1 cellular context compared by ENCODE assay signal in genomic region chr1:149390173-149390926, GRCh38.
TF ChIP-seq lines count a peak whose summit lies in the region.
"Not testable (repeated sequence)": the region's sequence is repeated elsewhere in the genome, so short reads cannot be mapped to it uniquely, and the experiment has no call there.

No MANE protein-coding gene starts in this region.

TF ChIP-seq in HepG2, 621 proteins besides CTCF, POLR2A, EP300 and RAD21 (continued from another document and continues in another):
- TF ChIP-seq HMGXB4 (CRISPR knock-in tag; IDR thresholded peaks at IDR 0.05; ENCODE audit: borderline replicate concordance in 1 of 2, low read depth in 1 of 2): peak; percentile 39 to 45; a peak in 1 of 4 replicates
- TF ChIP-seq DMAP1 (CRISPR knock-in tag; IDR thresholded peaks at IDR 0.05): peak; percentile 46; the same call in 1 of the 2 replicates
- TF ChIP-seq GABPB1 (CRISPR knock-in tag; IDR thresholded peaks at IDR 0.05): peak; percentile 67
- TF ChIP-seq HNF4A (CRISPR knock-in tag; IDR thresholded peaks at IDR 0.05): peak; percentile 32; the same call in 1 of the 2 replicates
- TF ChIP-seq, protein P1, sequence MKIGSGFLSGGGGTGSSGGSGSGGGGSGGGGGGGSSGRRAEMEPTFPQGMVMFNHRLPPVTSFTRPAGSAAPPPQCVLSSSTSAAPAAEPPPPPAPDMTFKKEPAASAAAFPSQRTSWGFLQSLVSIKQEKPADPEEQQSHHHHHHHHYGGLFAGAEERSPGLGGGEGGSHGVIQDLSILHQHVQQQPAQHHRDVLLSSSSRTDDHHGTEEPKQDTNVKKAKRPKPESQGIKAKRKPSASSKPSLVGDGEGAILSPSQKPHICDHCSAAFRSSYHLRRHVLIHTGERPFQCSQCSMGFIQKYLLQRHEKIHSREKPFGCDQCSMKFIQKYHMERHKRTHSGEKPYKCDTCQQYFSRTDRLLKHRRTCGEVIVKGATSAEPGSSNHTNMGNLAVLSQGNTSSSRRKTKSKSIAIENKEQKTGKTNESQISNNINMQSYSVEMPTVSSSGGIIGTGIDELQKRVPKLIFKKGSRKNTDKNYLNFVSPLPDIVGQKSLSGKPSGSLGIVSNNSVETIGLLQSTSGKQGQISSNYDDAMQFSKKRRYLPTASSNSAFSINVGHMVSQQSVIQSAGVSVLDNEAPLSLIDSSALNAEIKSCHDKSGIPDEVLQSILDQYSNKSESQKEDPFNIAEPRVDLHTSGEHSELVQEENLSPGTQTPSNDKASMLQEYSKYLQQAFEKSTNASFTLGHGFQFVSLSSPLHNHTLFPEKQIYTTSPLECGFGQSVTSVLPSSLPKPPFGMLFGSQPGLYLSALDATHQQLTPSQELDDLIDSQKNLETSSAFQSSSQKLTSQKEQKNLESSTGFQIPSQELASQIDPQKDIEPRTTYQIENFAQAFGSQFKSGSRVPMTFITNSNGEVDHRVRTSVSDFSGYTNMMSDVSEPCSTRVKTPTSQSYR (CRISPR knock-in tag; IDR thresholded peaks at IDR 0.05; ENCODE audit: borderline replicate concordance): peak; percentile 59
- TF ChIP-seq ZBTB3 (CRISPR knock-in tag; IDR thresholded peaks at IDR 0.05; ENCODE audit: borderline replicate concordance, low read depth): peak; percentile 91; the same call in 1 of the 2 replicates
- 0 out of 2 replicates have a peak, but pooled peaks have one; percentile 34 for TF ChIP-seq GATAD2A (CRISPR knock-in tag; IDR thresholded peaks at IDR 0.05)
- not testable (repeated sequence) for TF ChIP-seq NONO (IDR thresholded peaks at IDR 0.05); LCORL (IDR thresholded peaks at IDR 0.05); SOX6 (IDR thresholded peaks at IDR 0.05); CREB1 (CRISPR knock-in tag; IDR thresholded peaks at IDR 0.05); SP1 (IDR thresholded peaks at IDR 0.05)
- peak; percentile 53; the same call in 1 of the 2 replicates for TF ChIP-seq NONO (CRISPR knock-in tag; conservative IDR thresholded peaks at IDR 0.05)
- 0 out of 2 replicates have a peak, but pooled peaks have one; percentile 28 for TF ChIP-seq ZHX1 (CRISPR knock-in tag; IDR thresholded peaks at IDR 0.05; ENCODE audit: low read depth)
- TF ChIP-seq, protein P2, sequence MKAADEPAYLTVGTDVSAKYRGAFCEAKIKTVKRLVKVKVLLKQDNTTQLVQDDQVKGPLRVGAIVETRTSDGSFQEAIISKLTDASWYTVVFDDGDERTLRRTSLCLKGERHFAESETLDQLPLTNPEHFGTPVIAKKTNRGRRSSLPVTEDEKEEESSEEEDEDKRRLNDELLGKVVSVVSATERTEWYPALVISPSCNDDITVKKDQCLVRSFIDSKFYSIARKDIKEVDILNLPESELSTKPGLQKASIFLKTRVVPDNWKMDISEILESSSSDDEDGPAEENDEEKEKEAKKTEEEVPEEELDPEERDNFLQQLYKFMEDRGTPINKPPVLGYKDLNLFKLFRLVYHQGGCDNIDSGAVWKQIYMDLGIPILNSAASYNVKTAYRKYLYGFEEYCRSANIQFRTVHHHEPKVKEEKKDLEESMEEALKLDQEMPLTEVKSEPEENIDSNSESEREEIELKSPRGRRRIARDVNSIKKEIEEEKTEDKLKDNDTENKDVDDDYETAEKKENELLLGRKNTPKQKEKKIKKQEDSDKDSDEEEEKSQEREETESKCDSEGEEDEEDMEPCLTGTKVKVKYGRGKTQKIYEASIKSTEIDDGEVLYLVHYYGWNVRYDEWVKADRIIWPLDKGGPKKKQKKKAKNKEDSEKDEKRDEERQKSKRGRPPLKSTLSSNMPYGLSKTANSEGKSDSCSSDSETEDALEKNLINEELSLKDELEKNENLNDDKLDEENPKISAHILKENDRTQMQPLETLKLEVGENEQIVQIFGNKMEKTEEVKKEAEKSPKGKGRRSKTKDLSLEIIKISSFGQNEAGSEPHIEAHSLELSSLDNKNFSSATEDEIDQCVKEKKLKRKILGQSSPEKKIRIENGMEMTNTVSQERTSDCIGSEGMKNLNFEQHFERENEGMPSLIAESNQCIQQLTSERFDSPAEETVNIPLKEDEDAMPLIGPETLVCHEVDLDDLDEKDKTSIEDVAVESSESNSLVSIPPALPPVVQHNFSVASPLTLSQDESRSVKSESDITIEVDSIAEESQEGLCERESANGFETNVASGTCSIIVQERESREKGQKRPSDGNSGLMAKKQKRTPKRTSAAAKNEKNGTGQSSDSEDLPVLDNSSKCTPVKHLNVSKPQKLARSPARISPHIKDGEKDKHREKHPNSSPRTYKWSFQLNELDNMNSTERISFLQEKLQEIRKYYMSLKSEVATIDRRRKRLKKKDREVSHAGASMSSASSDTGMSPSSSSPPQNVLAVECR (CRISPR knock-in tag; IDR thresholded peaks at IDR 0.05; ENCODE audit: borderline replicate concordance): peak; percentile 56; the same call in 1 of the 2 replicates
- TF ChIP-seq MTA1 (CRISPR knock-in tag; IDR thresholded peaks at IDR 0.05; ENCODE audit: borderline replicate concordance): peak; percentile 68; the same call in 1 of the 2 replicates
- peak; percentile 52; the same call in 1 of the 2 replicates for TF ChIP-seq ZSCAN25 (CRISPR knock-in tag; IDR thresholded peaks at IDR 0.05)
- TF ChIP-seq CCDC6 (CRISPR knock-in tag; IDR thresholded peaks at IDR 0.05): peak; percentile 50; the same call in 1 of the 2 replicates
- TF ChIP-seq ZNF788 (CRISPR knock-in tag; IDR thresholded peaks at IDR 0.05; ENCODE audit: borderline replicate concordance): peak; percentile 24; the same call in 1 of the 2 replicates
- peak; percentile 79 for TF ChIP-seq UBTF (CRISPR knock-in tag; IDR thresholded peaks at IDR 0.05)
- TF ChIP-seq TARDBP (CRISPR knock-in tag; IDR thresholded peaks at IDR 0.05): 0 out of 2 replicates have a peak, but pooled peaks have one; percentile 38
- 0 out of 2 replicates have a peak, but pooled peaks have one; percentile 20 for TF ChIP-seq PITX1 (CRISPR knock-in tag; IDR thresholded peaks at IDR 0.05)
- TF ChIP-seq LCORL (CRISPR knock-in tag; IDR thresholded peaks at IDR 0.05): 0 out of 2 replicates have a peak, but pooled peaks have one; percentile 38
- TF ChIP-seq SOX6 (CRISPR knock-in tag; IDR thresholded peaks at IDR 0.05): peak; percentile 18; the same call in 1 of the 2 replicates
- TF ChIP-seq TMF1 (CRISPR knock-in tag; IDR thresholded peaks at IDR 0.05; ENCODE audit: low read depth): 0 out of 2 replicates have a peak, but pooled peaks have one; percentile 27
- TF ChIP-seq BORCS8-MEF2B (CRISPR knock-in tag; IDR thresholded peaks at IDR 0.05): 0 out of 2 replicates have a peak, but pooled peaks have one; percentile 33
- TF ChIP-seq, protein P3, sequence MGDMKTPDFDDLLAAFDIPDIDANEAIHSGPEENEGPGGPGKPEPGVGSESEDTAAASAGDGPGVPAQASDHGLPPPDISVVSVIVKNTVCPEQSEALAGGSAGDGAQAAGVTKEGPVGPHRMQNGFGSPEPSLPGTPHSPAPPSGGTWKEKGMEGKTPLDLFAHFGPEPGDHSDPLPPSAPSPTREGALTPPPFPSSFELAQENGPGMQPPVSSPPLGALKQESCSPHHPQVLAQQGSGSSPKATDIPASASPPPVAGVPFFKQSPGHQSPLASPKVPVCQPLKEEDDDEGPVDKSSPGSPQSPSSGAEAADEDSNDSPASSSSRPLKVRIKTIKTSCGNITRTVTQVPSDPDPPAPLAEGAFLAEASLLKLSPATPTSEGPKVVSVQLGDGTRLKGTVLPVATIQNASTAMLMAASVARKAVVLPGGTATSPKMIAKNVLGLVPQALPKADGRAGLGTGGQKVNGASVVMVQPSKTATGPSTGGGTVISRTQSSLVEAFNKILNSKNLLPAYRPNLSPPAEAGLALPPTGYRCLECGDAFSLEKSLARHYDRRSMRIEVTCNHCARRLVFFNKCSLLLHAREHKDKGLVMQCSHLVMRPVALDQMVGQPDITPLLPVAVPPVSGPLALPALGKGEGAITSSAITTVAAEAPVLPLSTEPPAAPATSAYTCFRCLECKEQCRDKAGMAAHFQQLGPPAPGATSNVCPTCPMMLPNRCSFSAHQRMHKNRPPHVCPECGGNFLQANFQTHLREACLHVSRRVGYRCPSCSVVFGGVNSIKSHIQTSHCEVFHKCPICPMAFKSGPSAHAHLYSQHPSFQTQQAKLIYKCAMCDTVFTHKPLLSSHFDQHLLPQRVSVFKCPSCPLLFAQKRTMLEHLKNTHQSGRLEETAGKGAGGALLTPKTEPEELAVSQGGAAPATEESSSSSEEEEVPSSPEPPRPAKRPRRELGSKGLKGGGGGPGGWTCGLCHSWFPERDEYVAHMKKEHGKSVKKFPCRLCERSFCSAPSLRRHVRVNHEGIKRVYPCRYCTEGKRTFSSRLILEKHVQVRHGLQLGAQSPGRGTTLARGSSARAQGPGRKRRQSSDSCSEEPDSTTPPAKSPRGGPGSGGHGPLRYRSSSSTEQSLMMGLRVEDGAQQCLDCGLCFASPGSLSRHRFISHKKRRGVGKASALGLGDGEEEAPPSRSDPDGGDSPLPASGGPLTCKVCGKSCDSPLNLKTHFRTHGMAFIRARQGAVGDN (CRISPR knock-in tag; IDR thresholded peaks at IDR 0.05): peak; percentile 57
- TF ChIP-seq SP4 (CRISPR knock-in tag; IDR thresholded peaks at IDR 0.05): peak; percentile 48; the same call in 1 of the 2 replicates
- TF ChIP-seq MYPOP (CRISPR knock-in tag; IDR thresholded peaks at IDR 0.05): 0 out of 2 replicates have a peak, but pooled peaks have one; percentile 27
- peak; percentile 73; the same call in 1 of the 2 replicates for TF ChIP-seq ZMYM4 (CRISPR knock-in tag; IDR thresholded peaks at IDR 0.05)
- peak; percentile 45; the same call in 1 of the 2 replicates for TF ChIP-seq HDAC2 (CRISPR knock-in tag; IDR thresholded peaks at IDR 0.05)
- TF ChIP-seq HDAC1 (CRISPR knock-in tag; IDR thresholded peaks at IDR 0.05): peak; percentile 61
- TF ChIP-seq HNRNPLL (IDR thresholded peaks at IDR 0.05; ENCODE audit: low read depth, low read length, poor library complexity, severe bottlenecking): peak; percentile 24
- peak; percentile 75; the same call in 1 of the 2 replicates for TF ChIP-seq KDM2A (CRISPR knock-in tag; IDR thresholded peaks at IDR 0.05; ENCODE audit: borderline replicate concordance, low read depth)
- TF ChIP-seq CREB1 (IDR thresholded peaks at IDR 0.05): peak; percentile 41; the same call in 1 of the 2 replicates
- TF ChIP-seq POGZ (CRISPR knock-in tag; IDR thresholded peaks at IDR 0.05): peak; percentile 84
- TF ChIP-seq SALL1 (CRISPR knock-in tag; IDR thresholded peaks at IDR 0.05): peak; percentile 40; the same call in 1 of the 2 replicates
- 0 out of 2 replicates have a peak, but pooled peaks have one; percentile 35 for TF ChIP-seq SP1 (CRISPR knock-in tag; IDR thresholded peaks at IDR 0.05)
